9 cellular contexts compared by ENCODE assay signal in genomic region chr10:30534465-30535144, GRCh38.
A peak's percentile ranks its signal among the peaks of the same experiment; 100 is the strongest.
DNase-seq lines count a peak whose midpoint lies in the region; ATAC-seq lines count a peak whose summit lies in the region.
"Had no signal": no experiment of that assay in that cellular context is flagged by ENCODE, and none has a peak within 500 bp of the region (broad histone marks: within the 10 kb centered on the region; RNA-seq: fewer than 3 reads in every experiment).

No MANE protein-coding gene starts in this region.

- peak; percentile 14 for DNase-seq in DMS79 treated with DMSO at 0.1 percent for 48 hours (lab: John Stamatoyannopoulos, UW)
- no peak for DNase-seq in DMS79 (lab: John Stamatoyannopoulos, UW)
- peak; percentile 86 to 93 for DNase-seq in Kasumi-1 (lab: John Stamatoyannopoulos, UW)
- DNase-seq in T follicular helper cell (ENCODE audit: low read depth): peak; percentile 61
- DNase-seq in adipocyte (ENCODE audit: low read depth): peak; percentile 93
- peak; percentile 67 for DNase-seq in left cardiac atrium
- DNase-seq in renal cortical epithelial cell (ENCODE audit: low read depth): peak; percentile 71

- intact Hi-C loops in left cardiac atrium (cut with DNase I): loop anchor here (2.0 to 5.0 kb wide), 3 partner anchors 120 to 142 kb away; no protein-coding TSS in a partner anchor

- H3K36me3 ChIP-seq in adipocyte (ENCODE audit: control insufficient read depth, insufficient read depth, low read length, severe bottlenecking): no peaks in the 10 kb centered on the region
- H3K36me3 ChIP-seq: BLaER1 treated with 17β-estradiol and CSF1 and Interleukin-3, amounts not matched to agents 10 nM and 100 nM had no signal

- H3K4me3 ChIP-seq in adipocyte (ENCODE audit: low read length): no peak overlapping the region
- H3K4me3 ChIP-seq: BLaER1 treated with 17β-estradiol and CSF1 and Interleukin-3, amounts not matched to agents 10 nM and 100 nM had no signal

- H3K27me3 ChIP-seq in adipocyte (replicated peaks; ENCODE audit: control insufficient read depth, insufficient read depth, low read length): no peaks in the 10 kb centered on the region
- H3K27me3 ChIP-seq: BLaER1 treated with 17β-estradiol and CSF1 and Interleukin-3, amounts not matched to agents 10 nM and 100 nM had no signal

- H3K9me3 ChIP-seq in adipocyte (ENCODE audit: control insufficient read depth, low read length): no peaks in the 10 kb centered on the region
- H3K9me3 ChIP-seq: BLaER1 treated with 17β-estradiol and CSF1 and Interleukin-3, amounts not matched to agents 10 nM and 100 nM had no signal

- peak overlapping the region; percentile 34 for H3K9ac ChIP-seq in adipocyte (ENCODE audit: low read length)
- H3K9ac ChIP-seq: BLaER1 treated with 17β-estradiol and CSF1 and Interleukin-3, amounts not matched to agents 10 nM and 100 nM had no signal

- ATAC-seq in left cardiac atrium (peak; percentile 65 to 68), HG03457 (IDR thresholded peaks at IDR 0.05; ENCODE audit: unreplicated experiment) (no peak)

- peaks cover 40% of the 10 kb centered on the region for H3K4me1 ChIP-seq in adipocyte (ENCODE audit: control insufficient read depth, insufficient read depth, low read length)
